Comparison of ENCODE assay signal across 8 cellular contexts in genomic region chr9:14993061-14993800, GRCh38.
A peak's percentile ranks its signal among the peaks of the same experiment; 100 is the strongest.
DNase-seq lines count a peak whose midpoint lies in the region; ATAC-seq and TF ChIP-seq lines count a peak whose summit lies in the region.

No MANE protein-coding gene starts in this region.

- peaks cover 3% of the 10 kb centered on the region for H3K9me3 ChIP-seq in WERI-Rb-1 (ENCODE audit: severe bottlenecking)

- H3K27ac ChIP-seq in WERI-Rb-1: no peak overlapping the region

- ATAC-seq in HG03571 (IDR thresholded peaks at IDR 0.05; ENCODE audit: unreplicated experiment): no peak
- no peak for ATAC-seq in GM18517 (IDR thresholded peaks at IDR 0.05; ENCODE audit: unreplicated experiment)

- TF ChIP-seq CTCF in WERI-Rb-1 (IDR thresholded peaks at IDR 0.05; ENCODE audit: low read depth, low read length): no peak

- DNase-seq in DMS79 (lab: John Stamatoyannopoulos, UW) (peak; percentile 70), NCI-H128 (lab: John Stamatoyannopoulos, UW; ENCODE audit: unreplicated experiment) (peak; percentile 88), WERI-Rb-1 (peak; percentile 72), cerebellum (ENCODE audit: low spot score) (peak; percentile 92), iPS-NIHi7 (ENCODE audit: extremely low spot score) (peak; percentile 98), skeletal muscle cell (ENCODE audit: low read depth) (peak; percentile 48)

- peak overlapping the region; percentile 48 for H3K4me3 ChIP-seq in WERI-Rb-1 (ENCODE audit: low read depth, low read length)
- peak overlapping the region; percentile 60 for H3K4me3 ChIP-seq in skeletal muscle cell (ENCODE audit: low read depth, low read length)

- H3K36me3 ChIP-seq in WERI-Rb-1: no peaks in the 10 kb centered on the region

- H3K27me3 ChIP-seq in WERI-Rb-1 (ENCODE audit: insufficient read depth, low read depth, severe bottlenecking): no peaks in the 10 kb centered on the region

Comparison
In these comparisons a context has a peak if more than half of its experiments do, and no peak if none do; other contexts are left out.
1. DNase-seq: peak in every context shown above with its lines; median percentile 98 in iPS-NIHi7; 92 in cerebellum; 88 in NCI-H128; 72 in WERI-Rb-1; 70 in DMS79; 48 in skeletal muscle cell.